8 cellular contexts compared by ENCODE assay signal in genomic region chr9:385818-386398, GRCh38.
DNase-seq lines count a peak whose midpoint lies in the region; ATAC-seq and TF ChIP-seq lines count a peak whose summit lies in the region.

No MANE protein-coding gene starts in this region.

- no peaks in the 10 kb centered on the region for H3K27me3 Mint-ChIP-seq in activated naive CD4-positive, alpha-beta T cell treated with anti-CD3 and anti-CD28 coated beads for 36 hours (ENCODE audit: low read depth)
- peaks cover 1% of the 10 kb centered on the region for H3K27me3 Mint-ChIP-seq in mesothelial cell of epicardium (ENCODE audit: low read depth)

- peaks cover 20% of the 10 kb centered on the region for H3K36me3 Mint-ChIP-seq in activated naive CD4-positive, alpha-beta T cell treated with anti-CD3 and anti-CD28 coated beads for 36 hours (ENCODE audit: low read depth)
- no peaks in the 10 kb centered on the region for H3K36me3 Mint-ChIP-seq in mesothelial cell of epicardium

- CTCF ChIA-PET in activated naive CD4-positive, alpha-beta T cell treated with anti-CD3 and anti-CD28 coated beads for 36 hours (lab: Charles Lee) = no interaction called here

- no peak for ATAC-seq in GM21576 (IDR thresholded peaks at IDR 0.05; ENCODE audit: unreplicated experiment)

- H3K4me3 Mint-ChIP-seq in activated naive CD4-positive, alpha-beta T cell treated with anti-CD3 and anti-CD28 coated beads for 36 hours = no peak overlapping the region
- no peak overlapping the region for H3K4me3 Mint-ChIP-seq in mesothelial cell of epicardium

- TF ChIP-seq CTCF in epithelial cell of esophagus (IDR thresholded peaks at IDR 0.05; ENCODE audit: insufficient read depth, low read depth, low read length, missing control alignments) = peak; percentile 99
- TF ChIP-seq CTCF in mesothelial cell of epicardium (IDR thresholded peaks at IDR 0.05; ENCODE audit: unreplicated experiment) = peak; percentile 89

- DNase-seq in activated naive CD4-positive, alpha-beta T cell treated with anti-CD3 and anti-CD28 coated beads for 36 hours = peak; percentile 64
- DNase-seq in activated naive CD4-positive, alpha-beta T cell treated with anti-CD3 and anti-CD28 coated beads, Interleukin-2, amount 50 U/mL, for 16 hours = no peak
- DNase-seq in NCI-H1105 treated with DMSO at 0.1 percent for 48 hours (lab: John Stamatoyannopoulos, UW) = peak; percentile 66
- DNase-seq in SW480 (ENCODE audit: low spot score) = peak; percentile 64
- peak; percentile 75 for DNase-seq in epithelial cell of esophagus (ENCODE audit: low read depth)
- peak in 1 of 2 experiments; percentile 67 for DNase-seq in mesothelial cell of epicardium (ENCODE audit: low spot score in 2 of 2, unreplicated experiment in 2 of 2)
- no peak for DNase-seq in central memory CD4-positive, alpha-beta T cell

- no peak overlapping the region for H3K4me3 ChIP-seq in epithelial cell of esophagus (ENCODE audit: low read length)

- intact Hi-C loops in activated naive CD4-positive, alpha-beta T cell treated with anti-CD3 and anti-CD28 coated beads for 36 hours (cut with micrococcal nuclease) = loop anchor here (1.0 to 10.0 kb wide), 5 partner anchors 161 to 619 kb away; no protein-coding TSS in a partner anchor

- H3K4me1 Mint-ChIP-seq in activated naive CD4-positive, alpha-beta T cell treated with anti-CD3 and anti-CD28 coated beads for 36 hours (ENCODE audit: low read depth) = no peaks in the 10 kb centered on the region
- H3K4me1 Mint-ChIP-seq in mesothelial cell of epicardium = peaks cover 8% of the 10 kb centered on the region

- no peak overlapping the region for H3K27ac Mint-ChIP-seq in activated naive CD4-positive, alpha-beta T cell treated with anti-CD3 and anti-CD28 coated beads for 36 hours
- H3K27ac Mint-ChIP-seq in mesothelial cell of epicardium = no peak overlapping the region

- no peaks in the 10 kb centered on the region for H3K9me3 Mint-ChIP-seq in activated naive CD4-positive, alpha-beta T cell treated with anti-CD3 and anti-CD28 coated beads for 36 hours
- no peaks in the 10 kb centered on the region for H3K9me3 Mint-ChIP-seq in mesothelial cell of epicardium

Comparison
In these comparisons a context has a peak if more than half of its experiments do, and no peak if none do; other contexts are left out.
1. DNase-seq: peak in activated naive CD4-positive, alpha-beta T cell treated with anti-CD3 and anti-CD28 coated beads for 36 hours (single experiment), NCI-H1105 treated with DMSO at 0.1 percent for 48 hours (single experiment), SW480 (single experiment) and epithelial cell of esophagus (single experiment); none in activated naive CD4-positive, alpha-beta T cell treated with anti-CD3 and anti-CD28 coated beads, Interleukin-2, amount 50 U/mL, for 16 hours (single experiment) and central memory CD4-positive, alpha-beta T cell (single experiment).